In the genomic region with DNA sequence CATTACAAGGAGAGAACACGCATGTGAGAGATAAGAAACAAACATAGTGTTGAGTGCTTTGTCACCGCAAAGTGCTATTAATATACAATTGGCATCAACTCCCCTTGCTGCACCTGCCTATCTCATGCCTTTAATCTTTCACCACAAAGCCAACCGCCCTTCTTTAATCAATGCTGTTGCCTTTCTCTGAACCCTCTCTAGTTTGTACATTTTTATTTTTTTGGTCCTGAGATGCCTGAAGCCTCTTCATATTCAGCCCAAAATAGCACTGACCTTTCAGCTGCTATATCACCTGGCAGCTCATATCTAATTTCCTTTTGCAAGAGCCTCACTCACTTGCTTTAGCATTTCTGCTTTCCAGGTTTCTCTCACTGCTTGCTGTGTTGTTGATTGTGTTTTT, we compare ENCODE assay signal across 17 cellular contexts.
DNase-seq lines count a peak whose midpoint lies in the region; ATAC-seq and TF ChIP-seq lines count a peak whose summit lies in the region.
"Had no signal": no experiment of that assay in that cellular context is flagged by ENCODE, and none has a peak within 500 bp of the region (broad histone marks: within the 10 kb centered on the region; RNA-seq: fewer than 3 reads in every experiment).

No MANE protein-coding gene starts in this region.

- H3K27me3 ChIP-seq in KMS-11 (ENCODE audit: insufficient read depth, low read depth) = no peaks in the 10 kb centered on the region
- H3K27me3 ChIP-seq: brain microvascular endothelial cell, transverse colon had no signal

- peak; percentile 97 for DNase-seq in NCI-H146 treated with DMSO at 0.1 percent for 48 hours (lab: John Stamatoyannopoulos, UW; ENCODE audit: unreplicated experiment)
- peak; percentile 88 for DNase-seq in NCI-H510A (lab: John Stamatoyannopoulos, UW)
- DNase-seq in myocyte (ENCODE audit: low read depth) = peak; percentile 64
- no peak for DNase-seq in hepatic stellate cell (ENCODE audit: low spot score)
- no peak for DNase-seq in AG08395 (ENCODE audit: low spot score)
- DNase-seq: activated CD4-positive, alpha-beta T cell treated with anti-CD3 and anti-CD28 coated beads for 1 hour; brain microvascular endothelial cell; EL; hippocampal formation; KG1; mammary epithelial cell; NCI-H1048; right cardiac atrium; stimulated activated naive CD4-positive, alpha-beta T cell; transverse colon had no signal

- H3K4me3 ChIP-seq in KMS-11 (IDR thresholded peaks at IDR 0.05; ENCODE audit: insufficient read depth, low read depth, low read length) = no peak overlapping the region
- H3K4me3 ChIP-seq: transverse colon had no signal

- ATAC-seq in GM21360 (IDR thresholded peaks at IDR 0.05; ENCODE audit: unreplicated experiment) = no peak

- peak overlapping the region; percentile 68 for H3K4me2 ChIP-seq in KMS-11

- no peaks in the 10 kb centered on the region for H4K20me1 ChIP-seq in KMS-11 (ENCODE audit: insufficient read depth)

- no peak overlapping the region; the same call in 1 of the 2 replicates for H3K9ac ChIP-seq in KMS-11

- peaks cover 73% of the 10 kb centered on the region for H3K4me1 ChIP-seq in KMS-11 (ENCODE audit: low read depth, poor library complexity, severe bottlenecking)
- H3K4me1 ChIP-seq: transverse colon had no signal

- no peak for TF ChIP-seq CTCF in KMS-11 (conservative IDR thresholded peaks at IDR 0.05; ENCODE audit: low read depth, low read length)

- H3K36me3 ChIP-seq in KMS-11 (ENCODE audit: insufficient read depth) = no peaks in the 10 kb centered on the region
- H3K36me3 ChIP-seq: brain microvascular endothelial cell, transverse colon had no signal

- H3K27ac ChIP-seq in KMS-11 = peak overlapping the region; percentile 70
- H3K27ac ChIP-seq: brain microvascular endothelial cell, transverse colon had no signal

- no peaks in the 10 kb centered on the region for H3K79me2 ChIP-seq in KMS-11 (ENCODE audit: insufficient read depth, low read depth)

- no peak overlapping the region for H2AFZ ChIP-seq in KMS-11 (ENCODE audit: low read depth)

Comparison
In these comparisons a context has a peak if more than half of its experiments do, and no peak if none do; other contexts are left out.
1. DNase-seq: peak in NCI-H146 treated with DMSO at 0.1 percent for 48 hours (single experiment), NCI-H510A (single experiment) and myocyte (single experiment); none in hepatic stellate cell (single experiment) and AG08395 (single experiment).